Comparison of ENCODE assay signal across 1 cellular context in the genomic region with DNA sequence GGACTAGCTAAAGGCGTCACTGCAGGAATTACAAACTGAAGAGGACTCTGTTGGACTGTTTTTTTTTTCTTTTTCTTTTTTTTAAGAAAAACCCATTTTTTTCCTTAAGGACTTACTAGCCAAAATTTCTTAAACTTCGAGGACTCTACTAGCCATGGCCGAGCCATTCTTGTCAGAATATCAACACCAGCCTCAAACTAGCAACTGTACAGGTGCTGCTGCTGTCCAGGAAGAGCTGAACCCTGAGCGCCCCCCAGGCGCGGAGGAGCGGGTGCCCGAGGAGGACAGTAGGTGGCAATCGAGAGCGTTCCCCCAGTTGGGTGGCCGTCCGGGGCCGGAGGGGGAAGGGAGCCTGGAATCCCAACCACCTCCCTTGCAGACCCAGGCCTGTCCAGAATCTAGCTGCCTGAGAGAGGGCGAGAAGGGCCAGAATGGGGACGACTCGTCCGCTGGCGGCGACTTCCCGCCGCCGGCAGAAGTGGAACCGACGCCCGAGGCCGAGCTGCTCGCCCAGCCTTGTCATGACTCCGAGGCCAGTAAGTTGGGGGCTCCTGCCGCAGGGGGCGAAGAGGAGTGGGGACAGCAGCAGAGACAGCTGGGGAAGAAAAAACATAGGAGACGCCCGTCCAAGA.
TF ChIP-seq lines count a peak whose summit lies in the region.

No MANE protein-coding gene starts in this region.

TF ChIP-seq in HepG2, 621 proteins besides CTCF, POLR2A, EP300 and RAD21 (continued from another document and continues in another):
- TF ChIP-seq, protein P1, sequence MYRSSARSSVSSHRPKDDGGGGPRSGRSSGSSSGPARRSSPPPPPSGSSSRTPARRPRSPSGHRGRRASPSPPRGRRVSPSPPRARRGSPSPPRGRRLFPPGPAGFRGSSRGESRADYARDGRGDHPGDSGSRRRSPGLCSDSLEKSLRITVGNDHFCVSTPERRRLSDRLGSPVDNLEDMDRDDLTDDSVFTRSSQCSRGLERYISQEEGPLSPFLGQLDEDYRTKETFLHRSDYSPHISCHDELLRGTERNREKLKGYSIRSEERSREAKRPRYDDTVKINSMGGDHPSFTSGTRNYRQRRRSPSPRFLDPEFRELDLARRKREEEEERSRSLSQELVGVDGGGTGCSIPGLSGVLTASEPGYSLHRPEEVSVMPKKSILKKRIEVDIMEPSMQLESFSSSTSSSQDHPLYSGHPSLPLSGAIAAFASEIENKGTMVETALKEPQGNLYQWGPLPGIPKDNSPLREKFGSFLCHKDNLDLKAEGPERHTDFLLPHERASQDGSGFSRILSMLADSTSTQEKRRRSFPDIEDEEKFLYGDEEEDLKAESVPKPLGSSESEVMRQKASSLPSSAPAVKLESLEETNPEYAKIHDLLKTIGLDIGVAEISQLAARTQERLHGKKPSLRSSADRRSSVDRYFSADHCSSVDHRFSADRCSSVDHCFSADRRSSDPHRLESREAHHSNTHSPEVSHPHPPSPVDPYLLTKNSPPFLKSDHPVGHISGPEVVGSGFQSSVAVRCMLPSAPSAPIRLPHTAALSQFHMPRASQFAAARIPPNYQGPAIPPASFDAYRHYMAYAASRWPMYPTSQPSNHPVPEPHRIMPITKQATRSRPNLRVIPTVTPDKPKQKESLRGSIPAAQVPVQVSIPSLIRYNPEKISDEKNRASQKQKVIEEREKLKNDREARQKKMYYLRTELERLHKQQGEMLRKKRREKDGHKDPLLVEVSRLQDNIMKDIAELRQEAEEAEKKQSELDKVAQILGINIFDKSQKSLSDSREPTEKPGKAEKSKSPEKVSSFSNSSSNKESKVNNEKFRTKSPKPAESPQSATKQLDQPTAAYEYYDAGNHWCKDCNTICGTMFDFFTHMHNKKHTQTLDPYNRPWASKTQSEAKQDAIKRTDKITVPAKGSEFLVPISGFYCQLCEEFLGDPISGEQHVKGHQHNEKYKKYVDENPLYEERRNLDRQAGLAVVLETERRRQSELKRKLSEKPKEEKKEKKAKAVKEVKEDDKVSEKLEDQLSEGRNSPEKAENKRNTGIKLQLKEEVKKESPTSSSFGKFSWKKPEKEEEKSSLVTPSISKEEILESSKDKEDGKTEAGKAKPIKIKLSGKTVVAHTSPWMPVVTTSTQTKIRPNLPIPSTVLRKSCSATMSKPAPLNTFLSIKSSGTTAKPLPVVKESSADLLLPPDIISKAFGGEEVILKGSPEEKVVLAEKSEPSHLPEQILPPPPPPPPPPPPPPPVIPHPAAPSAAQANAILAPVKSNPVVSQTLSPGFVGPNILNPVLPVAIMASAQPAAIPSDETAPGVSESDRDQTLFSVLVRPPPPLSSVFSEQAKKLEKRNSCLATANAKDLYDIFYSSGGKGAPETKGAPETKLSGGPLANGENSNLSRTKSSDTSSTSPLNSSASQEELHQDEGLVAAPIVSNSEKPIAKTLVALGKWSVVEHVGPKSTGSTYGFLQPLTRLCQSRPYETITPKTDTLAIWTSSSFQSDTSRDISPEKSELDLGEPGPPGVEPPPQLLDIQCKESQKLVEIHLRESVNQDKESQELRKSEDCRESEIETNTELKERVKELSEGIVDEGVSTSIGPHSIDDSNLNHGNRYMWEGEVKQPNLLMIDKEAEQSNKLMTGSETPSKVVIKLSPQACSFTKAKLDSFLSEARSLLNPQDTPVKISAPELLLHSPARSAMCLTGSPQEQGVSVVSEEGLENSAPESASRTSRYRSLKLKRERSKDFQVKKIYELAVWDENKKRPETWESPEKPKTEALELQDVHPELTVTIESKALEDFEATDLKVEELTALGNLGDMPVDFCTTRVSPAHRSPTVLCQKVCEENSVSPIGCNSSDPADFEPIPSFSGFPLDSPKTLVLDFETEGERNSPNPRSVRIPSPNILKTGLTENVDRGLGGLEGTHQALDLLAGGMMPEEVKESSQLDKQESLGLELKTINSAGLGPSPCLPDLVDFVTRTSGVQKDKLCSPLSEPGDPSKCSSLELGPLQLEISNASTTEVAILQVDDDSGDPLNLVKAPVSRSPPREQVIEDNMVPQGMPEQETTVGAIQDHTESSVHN (CRISPR knock-in tag; IDR thresholded peaks at IDR 0.05): 0 out of 2 replicates have a peak, but pooled peaks have one; percentile 61
- 0 out of 2 replicates have a peak, but pooled peaks have one; percentile 66 for TF ChIP-seq ARNT2 (CRISPR knock-in tag; IDR thresholded peaks at IDR 0.05; ENCODE audit: low read depth)
- no peak; the same call in 1 of the 2 replicates for TF ChIP-seq PHF20 (CRISPR knock-in tag; IDR thresholded peaks at IDR 0.05)
- peak; percentile 57 for TF ChIP-seq TAF1 (CRISPR knock-in tag; IDR thresholded peaks at IDR 0.05)
- TF ChIP-seq PTBP1 (IDR thresholded peaks at IDR 0.05; ENCODE audit: low read depth, low read length, poor library complexity, severe bottlenecking): peak; percentile 65
- no peak for TF ChIP-seq ATRX (CRISPR knock-in tag; IDR thresholded peaks at IDR 0.05; ENCODE audit: borderline replicate concordance)
- peak; percentile 77; the same call in 1 of the 2 replicates for TF ChIP-seq ELF4 (CRISPR knock-in tag; IDR thresholded peaks at IDR 0.05; ENCODE audit: borderline replicate concordance)
- TF ChIP-seq, protein P2, sequence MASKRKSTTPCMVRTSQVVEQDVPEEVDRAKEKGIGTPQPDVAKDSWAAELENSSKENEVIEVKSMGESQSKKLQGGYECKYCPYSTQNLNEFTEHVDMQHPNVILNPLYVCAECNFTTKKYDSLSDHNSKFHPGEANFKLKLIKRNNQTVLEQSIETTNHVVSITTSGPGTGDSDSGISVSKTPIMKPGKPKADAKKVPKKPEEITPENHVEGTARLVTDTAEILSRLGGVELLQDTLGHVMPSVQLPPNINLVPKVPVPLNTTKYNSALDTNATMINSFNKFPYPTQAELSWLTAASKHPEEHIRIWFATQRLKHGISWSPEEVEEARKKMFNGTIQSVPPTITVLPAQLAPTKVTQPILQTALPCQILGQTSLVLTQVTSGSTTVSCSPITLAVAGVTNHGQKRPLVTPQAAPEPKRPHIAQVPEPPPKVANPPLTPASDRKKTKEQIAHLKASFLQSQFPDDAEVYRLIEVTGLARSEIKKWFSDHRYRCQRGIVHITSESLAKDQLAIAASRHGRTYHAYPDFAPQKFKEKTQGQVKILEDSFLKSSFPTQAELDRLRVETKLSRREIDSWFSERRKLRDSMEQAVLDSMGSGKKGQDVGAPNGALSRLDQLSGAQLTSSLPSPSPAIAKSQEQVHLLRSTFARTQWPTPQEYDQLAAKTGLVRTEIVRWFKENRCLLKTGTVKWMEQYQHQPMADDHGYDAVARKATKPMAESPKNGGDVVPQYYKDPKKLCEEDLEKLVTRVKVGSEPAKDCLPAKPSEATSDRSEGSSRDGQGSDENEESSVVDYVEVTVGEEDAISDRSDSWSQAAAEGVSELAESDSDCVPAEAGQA (IDR thresholded peaks at IDR 0.05; ENCODE audit: low read depth): no peak
- TF ChIP-seq, protein P2 (CRISPR knock-in tag; IDR thresholded peaks at IDR 0.05; ENCODE audit: borderline replicate concordance): 0 out of 2 replicates have a peak, but pooled peaks have one; percentile 34
- peak; percentile 17; the same call in 1 of the 2 replicates for TF ChIP-seq KDM2A (CRISPR knock-in tag; IDR thresholded peaks at IDR 0.05; ENCODE audit: borderline replicate concordance, low read depth)
- peak; percentile 53; the same call in 1 of the 2 replicates for TF ChIP-seq HNF4A (CRISPR knock-in tag; IDR thresholded peaks at IDR 0.05)
- TF ChIP-seq, protein P3, sequence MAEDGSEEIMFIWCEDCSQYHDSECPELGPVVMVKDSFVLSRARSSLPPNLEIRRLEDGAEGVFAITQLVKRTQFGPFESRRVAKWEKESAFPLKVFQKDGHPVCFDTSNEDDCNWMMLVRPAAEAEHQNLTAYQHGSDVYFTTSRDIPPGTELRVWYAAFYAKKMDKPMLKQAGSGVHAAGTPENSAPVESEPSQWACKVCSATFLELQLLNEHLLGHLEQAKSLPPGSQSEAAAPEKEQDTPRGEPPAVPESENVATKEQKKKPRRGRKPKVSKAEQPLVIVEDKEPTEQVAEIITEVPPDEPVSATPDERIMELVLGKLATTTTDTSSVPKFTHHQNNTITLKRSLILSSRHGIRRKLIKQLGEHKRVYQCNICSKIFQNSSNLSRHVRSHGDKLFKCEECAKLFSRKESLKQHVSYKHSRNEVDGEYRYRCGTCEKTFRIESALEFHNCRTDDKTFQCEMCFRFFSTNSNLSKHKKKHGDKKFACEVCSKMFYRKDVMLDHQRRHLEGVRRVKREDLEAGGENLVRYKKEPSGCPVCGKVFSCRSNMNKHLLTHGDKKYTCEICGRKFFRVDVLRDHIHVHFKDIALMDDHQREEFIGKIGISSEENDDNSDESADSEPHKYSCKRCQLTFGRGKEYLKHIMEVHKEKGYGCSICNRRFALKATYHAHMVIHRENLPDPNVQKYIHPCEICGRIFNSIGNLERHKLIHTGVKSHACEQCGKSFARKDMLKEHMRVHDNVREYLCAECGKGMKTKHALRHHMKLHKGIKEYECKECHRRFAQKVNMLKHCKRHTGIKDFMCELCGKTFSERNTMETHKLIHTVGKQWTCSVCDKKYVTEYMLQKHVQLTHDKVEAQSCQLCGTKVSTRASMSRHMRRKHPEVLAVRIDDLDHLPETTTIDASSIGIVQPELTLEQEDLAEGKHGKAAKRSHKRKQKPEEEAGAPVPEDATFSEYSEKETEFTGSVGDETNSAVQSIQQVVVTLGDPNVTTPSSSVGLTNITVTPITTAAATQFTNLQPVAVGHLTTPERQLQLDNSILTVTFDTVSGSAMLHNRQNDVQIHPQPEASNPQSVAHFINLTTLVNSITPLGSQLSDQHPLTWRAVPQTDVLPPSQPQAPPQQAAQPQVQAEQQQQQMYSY (CRISPR knock-in tag; IDR thresholded peaks at IDR 0.05): peak; percentile 71
- TF ChIP-seq, protein P4, sequence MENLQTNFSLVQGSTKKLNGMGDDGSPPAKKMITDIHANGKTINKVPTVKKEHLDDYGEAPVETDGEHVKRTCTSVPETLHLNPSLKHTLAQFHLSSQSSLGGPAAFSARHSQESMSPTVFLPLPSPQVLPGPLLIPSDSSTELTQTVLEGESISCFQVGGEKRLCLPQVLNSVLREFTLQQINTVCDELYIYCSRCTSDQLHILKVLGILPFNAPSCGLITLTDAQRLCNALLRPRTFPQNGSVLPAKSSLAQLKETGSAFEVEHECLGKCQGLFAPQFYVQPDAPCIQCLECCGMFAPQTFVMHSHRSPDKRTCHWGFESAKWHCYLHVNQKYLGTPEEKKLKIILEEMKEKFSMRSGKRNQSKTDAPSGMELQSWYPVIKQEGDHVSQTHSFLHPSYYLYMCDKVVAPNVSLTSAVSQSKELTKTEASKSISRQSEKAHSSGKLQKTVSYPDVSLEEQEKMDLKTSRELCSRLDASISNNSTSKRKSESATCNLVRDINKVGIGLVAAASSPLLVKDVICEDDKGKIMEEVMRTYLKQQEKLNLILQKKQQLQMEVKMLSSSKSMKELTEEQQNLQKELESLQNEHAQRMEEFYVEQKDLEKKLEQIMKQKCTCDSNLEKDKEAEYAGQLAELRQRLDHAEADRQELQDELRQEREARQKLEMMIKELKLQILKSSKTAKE (CRISPR knock-in tag; IDR thresholded peaks at IDR 0.05; ENCODE audit: borderline replicate concordance): no peak
- peak; percentile 81 for TF ChIP-seq ZNF777 (CRISPR knock-in tag; IDR thresholded peaks at IDR 0.05)
- 0 out of 2 replicates have a peak, but pooled peaks have one; percentile 19 for TF ChIP-seq NFATC3 (CRISPR knock-in tag; IDR thresholded peaks at IDR 0.05)
- TF ChIP-seq SOX5 (CRISPR knock-in tag; IDR thresholded peaks at IDR 0.05; ENCODE audit: borderline replicate concordance): peak; percentile 44; the same call in 1 of the 2 replicates
- peak; percentile 88; the same call in 1 of the 2 replicates for TF ChIP-seq ERF (CRISPR knock-in tag; IDR thresholded peaks at IDR 0.05)
- 0 out of 2 replicates have a peak, but pooled peaks have one; percentile 6 for TF ChIP-seq ZNF335 (CRISPR knock-in tag; IDR thresholded peaks at IDR 0.05)
- TF ChIP-seq, protein P5, sequence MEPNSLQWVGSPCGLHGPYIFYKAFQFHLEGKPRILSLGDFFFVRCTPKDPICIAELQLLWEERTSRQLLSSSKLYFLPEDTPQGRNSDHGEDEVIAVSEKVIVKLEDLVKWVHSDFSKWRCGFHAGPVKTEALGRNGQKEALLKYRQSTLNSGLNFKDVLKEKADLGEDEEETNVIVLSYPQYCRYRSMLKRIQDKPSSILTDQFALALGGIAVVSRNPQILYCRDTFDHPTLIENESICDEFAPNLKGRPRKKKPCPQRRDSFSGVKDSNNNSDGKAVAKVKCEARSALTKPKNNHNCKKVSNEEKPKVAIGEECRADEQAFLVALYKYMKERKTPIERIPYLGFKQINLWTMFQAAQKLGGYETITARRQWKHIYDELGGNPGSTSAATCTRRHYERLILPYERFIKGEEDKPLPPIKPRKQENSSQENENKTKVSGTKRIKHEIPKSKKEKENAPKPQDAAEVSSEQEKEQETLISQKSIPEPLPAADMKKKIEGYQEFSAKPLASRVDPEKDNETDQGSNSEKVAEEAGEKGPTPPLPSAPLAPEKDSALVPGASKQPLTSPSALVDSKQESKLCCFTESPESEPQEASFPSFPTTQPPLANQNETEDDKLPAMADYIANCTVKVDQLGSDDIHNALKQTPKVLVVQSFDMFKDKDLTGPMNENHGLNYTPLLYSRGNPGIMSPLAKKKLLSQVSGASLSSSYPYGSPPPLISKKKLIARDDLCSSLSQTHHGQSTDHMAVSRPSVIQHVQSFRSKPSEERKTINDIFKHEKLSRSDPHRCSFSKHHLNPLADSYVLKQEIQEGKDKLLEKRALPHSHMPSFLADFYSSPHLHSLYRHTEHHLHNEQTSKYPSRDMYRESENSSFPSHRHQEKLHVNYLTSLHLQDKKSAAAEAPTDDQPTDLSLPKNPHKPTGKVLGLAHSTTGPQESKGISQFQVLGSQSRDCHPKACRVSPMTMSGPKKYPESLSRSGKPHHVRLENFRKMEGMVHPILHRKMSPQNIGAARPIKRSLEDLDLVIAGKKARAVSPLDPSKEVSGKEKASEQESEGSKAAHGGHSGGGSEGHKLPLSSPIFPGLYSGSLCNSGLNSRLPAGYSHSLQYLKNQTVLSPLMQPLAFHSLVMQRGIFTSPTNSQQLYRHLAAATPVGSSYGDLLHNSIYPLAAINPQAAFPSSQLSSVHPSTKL (CRISPR knock-in tag; IDR thresholded peaks at IDR 0.05): peak; percentile 22; the same call in 1 of the 2 replicates
- peak; percentile 49; the same call in 1 of the 2 replicates for TF ChIP-seq ZKSCAN8 (CRISPR knock-in tag; IDR thresholded peaks at IDR 0.05; ENCODE audit: borderline replicate concordance)
